In the genomic region with DNA sequence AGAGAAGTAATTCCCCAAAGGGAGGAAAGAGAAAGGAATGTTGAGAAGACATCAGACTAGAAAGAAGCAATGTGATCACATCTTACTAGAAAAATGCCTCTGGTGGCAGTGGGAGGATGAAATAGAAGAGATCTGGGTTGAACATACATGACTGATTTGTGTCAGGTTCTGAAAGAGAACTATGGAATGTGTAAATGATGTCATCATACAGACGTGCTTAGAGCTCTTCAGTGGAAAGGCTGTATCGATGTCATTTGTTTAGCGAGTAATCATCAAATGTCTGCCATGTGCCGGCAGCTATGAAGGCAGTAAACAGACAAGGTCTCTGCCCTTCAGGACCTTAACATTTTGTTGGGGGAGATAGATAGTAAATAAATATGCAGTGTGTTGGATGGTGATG, we compare ENCODE assay signal across 14 cellular contexts. TPM values are rescaled to one million over a fixed set of nuclear protein-coding genes. Genes with fewer than 3 reads are reported as not detected.
DNase-seq lines count a peak whose midpoint lies in the region; ATAC-seq, FAIRE-seq and TF ChIP-seq lines count a peak whose summit lies in the region.
"Had no signal": no experiment of that assay in that cellular context is flagged by ENCODE, and none has a peak within 500 bp of the region (broad histone marks: within the 10 kb centered on the region; RNA-seq: fewer than 3 reads in every experiment).

No MANE protein-coding gene starts in this region.

- DNase-seq in HepG2 (ENCODE audit: low spot score) (no peak), right lobe of liver (no peak), endothelial cell (ENCODE audit: low spot score) (no peak), amniotic stem cell (lab: John Stamatoyannopoulos, UW) (no peak), GM13977 (ENCODE audit: low spot score) (no peak), DMS 273 treated with DMSO at 0.1 percent for 48 hours (lab: John Stamatoyannopoulos, UW) (no peak)
- no peak for DNase-seq in stimulated activated effector memory CD8-positive, alpha-beta T cell treated with anti-CD3 and anti-CD28 coated beads, Interleukin-12 subunit alpha, Interleukin-12 subunit beta, amount 100 ng/mL, for 72 hours (ENCODE audit: low spot score in 2 of 2)
- DNase-seq: H7, NCI-H146, NCI-H446 had no signal

- H3K9ac ChIP-seq in HepG2 (ENCODE audit: insufficient read depth, low read depth, low read length): no peak overlapping the region

- intact Hi-C loops in HepG2 (cut with micrococcal nuclease; ENCODE audit: unreplicated experiment) (no loop called here), right lobe of liver (cut with DNase I) (no loop called here)

- no TSS peak for BruUV-seq in HepG2 (replicated peaks; lab: Mats Ljungman, UMichigan)

- H3K4me1 ChIP-seq in HepG2 (ENCODE audit: insufficient read depth, low read length) (no peaks in the 10 kb centered on the region), right lobe of liver (no peaks in the 10 kb centered on the region)
- H3K4me1 ChIP-seq: A549 had no signal

- H3K27me3 ChIP-seq in HepG2 (ENCODE audit: control insufficient read depth in 1 of 2, insufficient read depth in 2 of 2, low read length in 2 of 2) (no peaks in the 10 kb centered on the region), right lobe of liver (no peaks in the 10 kb centered on the region)

- POLR2A ChIA-PET in HepG2 (lab: Yijun Ruan, JAX): no interaction called here

- H3K9me3 ChIP-seq in HepG2 (ENCODE audit: low read length) (no peaks in the 10 kb centered on the region), right lobe of liver (no peaks in the 10 kb centered on the region)
- H3K9me3 ChIP-seq: A549 had no signal

- TF ChIP-seq POLR2A in HepG2 (IDR thresholded peaks at IDR 0.05; ENCODE audit: insufficient read depth in 1 of 2, low read depth in 2 of 2, low read length in 2 of 2) (no peak), right lobe of liver (IDR thresholded peaks at IDR 0.05) (no peak)

- peaks cover under 1% of the 10 kb centered on the region for H3K79me2 ChIP-seq in HepG2 (ENCODE audit: insufficient read depth, low read length)

- in situ Hi-C loops in HepG2 (cut with HindIII; ENCODE audit: extremely low pct_ligation_motif_present, low pct_unique_long_range_greater_than_20kb): no loop called here
- in situ Hi-C loops in GM13977 (cut with MboI; ENCODE audit: low pct_unique_long_range_greater_than_20kb, low sequenced_read_pairs, unreplicated experiment): no loop called here

- no peak for TF ChIP-seq RAD21 in HepG2 (CRISPR knock-in tag; IDR thresholded peaks at IDR 0.05)

- TF ChIP-seq CTCF in HepG2 (CRISPR knock-in tag; IDR thresholded peaks at IDR 0.05) (no peak), right lobe of liver (IDR thresholded peaks at IDR 0.05) (no peak), endothelial cell (IDR thresholded peaks at IDR 0.05; ENCODE audit: unreplicated experiment) (no peak), GM13977 (IDR thresholded peaks at IDR 0.05; ENCODE audit: extremely low read depth, insufficient read depth, missing control alignments) (no peak)

- H3K4me2 ChIP-seq in HepG2 (ENCODE audit: low read depth, low read length): no peak overlapping the region
- H3K4me2 ChIP-seq: A549 had no signal

- H4K20me1 ChIP-seq in HepG2 (ENCODE audit: insufficient read depth, low read length): peaks cover 1% of the 10 kb centered on the region; the same call in 1 of the 2 replicates

- no peak for ATAC-seq in HepG2
- no peak for ATAC-seq in right lobe of liver
- no peak for ATAC-seq in activated T-helper 17 cell treated with anti-CD3 and anti-CD28 coated beads, Interleukin-2, amount 50 U/mL, for 72 hours (replicated peaks)
- ATAC-seq in stimulated activated effector memory CD8-positive, alpha-beta T cell treated with anti-CD3 and anti-CD28 coated beads, Interleukin-12 subunit alpha, Interleukin-12 subunit beta, amount 100 ng/mL, for 72 hours: no peak
- ATAC-seq: A549, Right ventricle myocardium inferior, SK-N-SH treated with all-trans-retinoic acid at 6 μM for 48 hours had no signal

- FAIRE-seq in HepG2 (lab: Jason Lieb, UNC): no peak
- FAIRE-seq: A549 had no signal

- CTCF ChIA-PET in HepG2 (lab: Yijun Ruan, JAX; ENCODE audit: low intra/inter-chr PET ratio, low total read pairs): no interaction called here

- WGBS in HepG2 (ENCODE audit: low lambda C conversion rate): 71% methylated on average over 4 of the region's 4 CpGs
- 65% methylated on average over 4 of the region's 4 CpGs for WGBS in right lobe of liver (ENCODE audit: insufficient coverage, low coverage, low lambda C conversion rate, missing lambda C conversion rate)

- H3K36me3 Mint-ChIP-seq in activated T-helper 17 cell treated with anti-CD3 and anti-CD28 coated beads, Interleukin-2, amount 50 U/mL, for 72 hours (ENCODE audit: low read depth): peaks cover 100% of the 10 kb centered on the region
- peaks cover 52% of the 10 kb centered on the region for H3K36me3 Mint-ChIP-seq in endothelial cell (ENCODE audit: low read depth, unreplicated experiment)
- H3K36me3 Mint-ChIP-seq in stimulated activated effector memory CD8-positive, alpha-beta T cell treated with anti-CD3 and anti-CD28 coated beads, Interleukin-12 subunit alpha, Interleukin-12 subunit beta, amount 100 ng/mL, for 72 hours: peaks cover 100% of the 10 kb centered on the region

- H3K9me3 Mint-ChIP-seq in activated T-helper 17 cell treated with anti-CD3 and anti-CD28 coated beads, Interleukin-2, amount 50 U/mL, for 72 hours: no peaks in the 10 kb centered on the region
- no peaks in the 10 kb centered on the region for H3K9me3 Mint-ChIP-seq in endothelial cell (ENCODE audit: unreplicated experiment)
- H3K9me3 Mint-ChIP-seq in stimulated activated effector memory CD8-positive, alpha-beta T cell treated with anti-CD3 and anti-CD28 coated beads, Interleukin-12 subunit alpha, Interleukin-12 subunit beta, amount 100 ng/mL, for 72 hours: no peaks in the 10 kb centered on the region

- no peak overlapping the region for H3K4me3 Mint-ChIP-seq in activated T-helper 17 cell treated with anti-CD3 and anti-CD28 coated beads, Interleukin-2, amount 50 U/mL, for 72 hours
- peak overlapping the region; percentile 52 for H3K4me3 Mint-ChIP-seq in endothelial cell (ENCODE audit: unreplicated experiment)
- no peak overlapping the region for H3K4me3 Mint-ChIP-seq in stimulated activated effector memory CD8-positive, alpha-beta T cell treated with anti-CD3 and anti-CD28 coated beads, Interleukin-12 subunit alpha, Interleukin-12 subunit beta, amount 100 ng/mL, for 72 hours

- H3K27ac ChIP-seq in HepG2 (ENCODE audit: extremely low read length, insufficient read depth, low read length) (no peak overlapping the region), right lobe of liver (no peak overlapping the region)
- H3K27ac ChIP-seq: A549 had no signal

- peaks cover 42 to 91% of the 10 kb centered on the region in 2 experiments for H3K36me3 ChIP-seq in HepG2 (replicated peaks in 1 of 2; ENCODE audit: control insufficient read depth in 1 of 2, insufficient read depth in 2 of 2, low read length in 2 of 2)
- peaks cover 7 to 97% (median 41%) of the 10 kb centered on the region in 4 donors for H3K36me3 ChIP-seq in right lobe of liver

- TF ChIP-seq EP300 in HepG2 (IDR thresholded peaks at IDR 0.05; ENCODE audit: low read depth in 2 of 2, low read length in 2 of 2) (no peak), HepG2 (CRISPR knock-in tag; IDR thresholded peaks at IDR 0.05; ENCODE audit: borderline replicate concordance) (no peak)

- H3K4me1 Mint-ChIP-seq in activated T-helper 17 cell treated with anti-CD3 and anti-CD28 coated beads, Interleukin-2, amount 50 U/mL, for 72 hours: no peaks in the 10 kb centered on the region
- H3K4me1 Mint-ChIP-seq in endothelial cell (ENCODE audit: unreplicated experiment): no peaks in the 10 kb centered on the region
- H3K4me1 Mint-ChIP-seq in stimulated activated effector memory CD8-positive, alpha-beta T cell treated with anti-CD3 and anti-CD28 coated beads, Interleukin-12 subunit alpha, Interleukin-12 subunit beta, amount 100 ng/mL, for 72 hours: no peaks in the 10 kb centered on the region

- H3K4me3 ChIP-seq in HepG2 (replicated peaks in 1 of 3; ENCODE audit: insufficient read depth in 1 of 3, low read depth in 2 of 3, low read length in 3 of 3): no peak overlapping the region
- H3K4me3 ChIP-seq in right lobe of liver: no peak overlapping the region
- H3K4me3 ChIP-seq: A549 had no signal

- H3K27ac Mint-ChIP-seq in activated T-helper 17 cell treated with anti-CD3 and anti-CD28 coated beads, Interleukin-2, amount 50 U/mL, for 72 hours: peak overlapping the region; percentile 68
- peak overlapping the region; percentile 45 for H3K27ac Mint-ChIP-seq in endothelial cell (ENCODE audit: unreplicated experiment)
- H3K27ac Mint-ChIP-seq in stimulated activated effector memory CD8-positive, alpha-beta T cell treated with anti-CD3 and anti-CD28 coated beads, Interleukin-12 subunit alpha, Interleukin-12 subunit beta, amount 100 ng/mL, for 72 hours: peak overlapping the region; percentile 5

- H3K27me3 Mint-ChIP-seq in activated T-helper 17 cell treated with anti-CD3 and anti-CD28 coated beads, Interleukin-2, amount 50 U/mL, for 72 hours: no peaks in the 10 kb centered on the region
- H3K27me3 Mint-ChIP-seq in endothelial cell (ENCODE audit: unreplicated experiment): peaks cover 2% of the 10 kb centered on the region

- H2AFZ ChIP-seq in HepG2 (ENCODE audit: low read length): no peak overlapping the region

RNA-seq across cellular contexts. Expression of a gene that starts 24.9 kb away (rescaled TPM):
- total RNA-seq in HepG2 (2016; rRNA removed; fragmentation: Illumina TruSeq; extraction: Trizol) (97.3 and 103 TPM in 2 replicates), right lobe of liver (10 to 100 TPM; 32.8 to 47.6 (median 37.6) TPM), endothelial cell (ENCODE audit: unreplicated experiment) (71.9 TPM)
- total RNA-seq in HepG2 (2016; cell fraction: cytosol; rRNA removed; fragmentation: Illumina TruSeq; extraction: Trizol; ENCODE audit: low read depth): 22.0 and 22.8 TPM in 2 replicates
- total RNA-seq in HepG2 (2016; cell fraction: insoluble cytoplasmic fraction; rRNA removed; fragmentation: Illumina TruSeq; extraction: Trizol): 82.8 and 104 TPM in 2 replicates
- 51.0 and 56.4 TPM in 2 replicates for total RNA-seq in HepG2 (2016; cell fraction: membrane; rRNA removed; fragmentation: Illumina TruSeq; extraction: Trizol)
- total RNA-seq in HepG2 (2016; cell fraction: nucleus; rRNA removed; fragmentation: Illumina TruSeq; extraction: Trizol): 78.9 and 79.4 TPM in 2 replicates
- 190 and 239 TPM in 2 replicates for polyA plus RNA-seq in HepG2 (2011; rRNA removed)
- 210 and 213 TPM in 2 replicates for polyA plus RNA-seq in HepG2 (2011; cell fraction: cytosol; rRNA removed)
- 82.9 and 100 TPM in 2 replicates for polyA plus RNA-seq in HepG2 (2011; cell fraction: nucleus; rRNA removed)
- polyA plus RNA-seq in HepG2 (2012): 89.3 and 114 TPM in 2 replicates
- 27.3 and 29.3 TPM in 2 replicates for polyA plus RNA-seq in HepG2 (2016; cell fraction: cytosol; fragmentation: Illumina TruSeq; extraction: Trizol; ENCODE audit: low read depth)
- polyA plus RNA-seq in HepG2 (2016; cell fraction: insoluble cytoplasmic fraction; fragmentation: Illumina TruSeq; extraction: Trizol; ENCODE audit: low read depth): 157 and 193 TPM in 2 replicates
- polyA plus RNA-seq in HepG2 (2016; cell fraction: membrane; fragmentation: Illumina TruSeq; extraction: Trizol; ENCODE audit: low read depth): 52.8 and 61.7 TPM in 2 replicates
- 107 and 115 TPM in 2 replicates for polyA plus RNA-seq in HepG2 (2016; cell fraction: nucleus; fragmentation: Illumina TruSeq; extraction: Trizol; ENCODE audit: insufficient read depth, low read depth)
- 108 and 236 TPM in 2 replicates for polyA minus RNA-seq in HepG2 (2011; rRNA and poly(A)+ RNA removed; ENCODE audit: low replicate concordance)
- polyA minus RNA-seq in HepG2 (2011; cell fraction: cytosol; rRNA and poly(A)+ RNA removed): 74.6 and 85.1 TPM in 2 replicates
- polyA minus RNA-seq in HepG2 (2011; cell fraction: nucleus; rRNA and poly(A)+ RNA removed): 157 and 204 TPM in 2 replicates
- total RNA-seq in activated T-helper 17 cell treated with anti-CD3 and anti-CD28 coated beads, Interleukin-2, amount 50 U/mL, for 72 hours: 10 to 100 TPM; 51.6 to 65.0 TPM

Comparison
In these comparisons a context has a peak if more than half of its experiments do, and no peak if none do; other contexts are left out.
1. H3K27ac Mint-ChIP-seq: peak in every context shown above with its lines; median percentile 68 in activated T-helper 17 cell treated with anti-CD3 and anti-CD28 coated beads, Interleukin-2, amount 50 U/mL, for 72 hours; 45 in endothelial cell; 5 in stimulated activated effector memory CD8-positive, alpha-beta T cell treated with anti-CD3 and anti-CD28 coated beads, Interleukin-12 subunit alpha, Interleukin-12 subunit beta, amount 100 ng/mL, for 72 hours.